8 cellular contexts compared by ENCODE assay signal in the genomic region with DNA sequence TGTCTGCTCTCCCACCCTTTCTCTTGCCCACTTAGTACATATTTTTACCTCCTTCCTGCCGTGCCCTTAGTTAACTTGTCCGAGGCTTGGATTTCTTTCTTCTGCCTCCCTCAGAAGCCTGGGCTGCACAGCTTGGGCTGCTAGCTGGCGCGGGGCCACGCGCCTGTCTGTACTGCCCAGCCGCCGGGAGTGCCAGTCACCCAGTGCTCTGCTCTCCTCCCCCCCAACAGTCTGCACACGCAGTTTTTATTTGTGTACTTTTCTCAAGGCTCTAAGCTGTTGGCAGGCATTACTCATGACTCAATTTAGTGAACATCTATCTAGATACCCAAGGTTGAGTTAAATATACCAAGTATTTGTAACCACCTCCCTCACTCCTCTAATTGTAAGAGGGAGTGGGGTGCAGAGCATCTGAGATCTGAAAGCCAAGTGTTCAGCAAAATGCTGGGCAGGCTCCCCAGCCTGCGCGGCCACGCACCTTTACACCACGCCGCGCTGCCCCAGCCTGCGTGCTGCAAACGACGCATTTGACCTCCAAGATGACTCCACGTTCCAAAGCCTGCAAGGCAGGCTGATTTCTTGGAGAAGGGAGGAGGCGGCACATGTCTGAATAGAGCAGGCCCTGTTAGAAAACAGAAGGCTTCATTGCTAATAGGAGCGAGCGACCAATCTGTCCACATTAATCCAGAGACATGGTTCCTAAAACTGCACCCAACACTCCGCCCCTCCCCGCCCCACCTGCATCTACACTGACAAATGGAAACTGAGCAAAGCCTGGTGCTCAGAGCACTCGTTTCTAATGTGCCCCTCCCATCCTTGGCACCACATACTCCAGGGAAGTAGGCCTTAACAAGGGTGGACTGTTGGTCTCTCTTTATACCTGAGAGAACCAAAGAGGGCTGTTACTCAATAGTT. TPM values are rescaled to one million over a fixed set of nuclear protein-coding genes. Genes with fewer than 3 reads are reported as not detected.
DNase-seq lines count a peak whose midpoint lies in the region; ATAC-seq and TF ChIP-seq lines count a peak whose summit lies in the region.

No MANE protein-coding gene starts in this region.

- H3K27me3 ChIP-seq in esophagus muscularis mucosa: no peaks in the 10 kb centered on the region
- no peaks in the 10 kb centered on the region for H3K27me3 ChIP-seq in CD8-positive, alpha-beta T cell (ENCODE audit: insufficient read depth, low read length)
- H3K27me3 ChIP-seq in Caco-2 (replicated peaks; ENCODE audit: control insufficient read depth, insufficient read depth, low read length): no peaks in the 10 kb centered on the region

- BruUV-seq in Caco-2 (replicated peaks; lab: Mats Ljungman, UMichigan): no TSS peak

- no peak for ATAC-seq in CD8-positive, alpha-beta T cell

- no peak overlapping the region for H3K27ac Mint-ChIP-seq in CD8-positive, alpha-beta T cell
- no peak overlapping the region for H3K27ac Mint-ChIP-seq in Caco-2 (ENCODE audit: unreplicated experiment)

- H3K4me1 Mint-ChIP-seq in CD8-positive, alpha-beta T cell (ENCODE audit: low read depth): peaks cover 4% of the 10 kb centered on the region
- no peaks in the 10 kb centered on the region for H3K4me1 Mint-ChIP-seq in Caco-2 (ENCODE audit: low read depth, unreplicated experiment)

- TF ChIP-seq CTCF in C4-2B (conservative IDR thresholded peaks at IDR 0.05): no peak
- TF ChIP-seq CTCF in esophagus muscularis mucosa (IDR thresholded peaks at IDR 0.05): peak in 1 of 3 experiments; percentile 7
- TF ChIP-seq CTCF in CD8-positive, alpha-beta T cell (IDR thresholded peaks at IDR 0.05): no peak
- TF ChIP-seq CTCF in Caco-2 (IDR thresholded peaks at IDR 0.05; ENCODE audit: insufficient read depth in 1 of 2, low read depth in 1 of 2, low read length in 1 of 2, severe bottlenecking in 1 of 2, unreplicated experiment in 1 of 2): no peak

- H3K27ac ChIP-seq in C4-2B: peak overlapping the region; percentile 88
- H3K27ac ChIP-seq in esophagus muscularis mucosa (replicated peaks in 1 of 4): peak overlapping the region; percentile 64 to 79 (median 68)
- H3K27ac ChIP-seq in CD8-positive, alpha-beta T cell (ENCODE audit: low read depth, low read length): no peak overlapping the region

- POLR2A ChIA-PET in CD8-positive, alpha-beta T cell (lab: Charles Lee): no interaction called here
- POLR2A ChIA-PET in Caco-2 (lab: Charles Lee): no interaction called here

- H3K27me3 Mint-ChIP-seq in CD8-positive, alpha-beta T cell (ENCODE audit: low read depth): no peaks in the 10 kb centered on the region
- H3K27me3 Mint-ChIP-seq in Caco-2 (ENCODE audit: insufficient read depth, unreplicated experiment): no peaks in the 10 kb centered on the region

- H3K4me3 Mint-ChIP-seq in CD8-positive, alpha-beta T cell: no peak overlapping the region
- no peak overlapping the region for H3K4me3 Mint-ChIP-seq in Caco-2 (ENCODE audit: unreplicated experiment)

- peaks cover 13 to 30% (median 19%) of the 10 kb centered on the region in 4 donors for H3K36me3 ChIP-seq in esophagus muscularis mucosa
- no peaks in the 10 kb centered on the region for H3K36me3 ChIP-seq in CD8-positive, alpha-beta T cell (ENCODE audit: insufficient read depth, low read length)
- no peaks in the 10 kb centered on the region for H3K36me3 ChIP-seq in Caco-2 (ENCODE audit: control insufficient read depth, insufficient read depth, low read length)

- CTCF ChIA-PET in CD8-positive, alpha-beta T cell (lab: Charles Lee): no interaction called here
- CTCF ChIA-PET in Caco-2 (lab: Charles Lee): no interaction called here

- H3K4me1 ChIP-seq in esophagus muscularis mucosa: peaks cover 34 to 89% (median 69%) of the 10 kb centered on the region in 4 donors
- peaks cover 5% of the 10 kb centered on the region for H3K4me1 ChIP-seq in CD8-positive, alpha-beta T cell (ENCODE audit: insufficient read depth, low read length)
- H3K4me1 ChIP-seq in Caco-2: no peaks in the 10 kb centered on the region

- no peaks in the 10 kb centered on the region for H3K9me3 Mint-ChIP-seq in CD8-positive, alpha-beta T cell
- H3K9me3 Mint-ChIP-seq in Caco-2 (ENCODE audit: unreplicated experiment): no peaks in the 10 kb centered on the region

- no peaks in the 10 kb centered on the region for H3K9me3 ChIP-seq in esophagus muscularis mucosa
- no peaks in the 10 kb centered on the region for H3K9me3 ChIP-seq in CD8-positive, alpha-beta T cell (ENCODE audit: low read length)
- no peaks in the 10 kb centered on the region for H3K9me3 ChIP-seq in Caco-2

- H3K4me3 ChIP-seq in esophagus muscularis mucosa (no peak overlapping the region), Caco-2 (ENCODE audit: low read depth, low read length) (no peak overlapping the region)
- H3K4me3 ChIP-seq in CD8-positive, alpha-beta T cell (ENCODE audit: low read depth, low read length): no peak overlapping the region

- intact Hi-C loops in esophagus muscularis mucosa (cut with DNase I) (loop anchor here (5.0 kb wide), 1 partner anchor 284 kb away; no protein-coding TSS in a partner anchor), Caco-2 (cut with micrococcal nuclease; ENCODE audit: unreplicated experiment) (no loop called here)
- intact Hi-C loops in CD8-positive, alpha-beta T cell (cut with DNase I, micrococcal nuclease): no loop called here

- TF ChIP-seq POLR2A in esophagus muscularis mucosa (IDR thresholded peaks at IDR 0.05; ENCODE audit: low read depth): no peak

- peaks cover 39% of the 10 kb centered on the region for H3K36me3 Mint-ChIP-seq in CD8-positive, alpha-beta T cell
- H3K36me3 Mint-ChIP-seq in Caco-2 (ENCODE audit: insufficient read depth, unreplicated experiment): no peaks in the 10 kb centered on the region

- DNase-seq in NCI-H460 (ENCODE audit: extremely low read depth, low read depth): peak; percentile 7
- DNase-seq in esophagus muscularis mucosa (ENCODE audit: extremely low spot score): no peak
- DNase-seq in nucleus accumbens (lab: John Stamatoyannopoulos, UW): peak in 54 of 56 donors; percentile 29 to 90 (median 75)
- DNase-seq in CD8-positive, alpha-beta T cell: no peak
- DNase-seq in OCI-M2 (lab: John Stamatoyannopoulos, UW; ENCODE audit: unreplicated experiment): no peak
- DNase-seq in Caco-2: no peak
- DNase-seq in activated T-cell treated with anti-CD3 and anti-CD28 coated beads, Interleukin-2, amount 50 U/mL, for 48 hours: no peak

- TF ChIP-seq EP300 in esophagus muscularis mucosa (IDR thresholded peaks at IDR 0.05): no peak

- WGBS in esophagus muscularis mucosa: 52% methylated on average over 23 of the region's 25 CpGs

RNA-seq across cellular contexts. Expression of a gene that starts 18.2 kb away (rescaled TPM):
- total RNA-seq in NCI-H460 (2014; rRNA removed; shearing (Covaris generic)): not detected in 2 replicates
- polyA plus RNA-seq in NCI-H460 (2014; cell fraction: nucleus; rRNA removed): not detected in 2 replicates
- total RNA-seq in esophagus muscularis mucosa (1 to 10 TPM in 3 of 4 donors, under 1 TPM in 1; 0.84 to 3.8 (median 3.4) TPM), Caco-2 (2022) (2.0 and 2.2 TPM in 2 replicates)
- total RNA-seq in CD8-positive, alpha-beta T cell: 1 to 10 TPM; 5.0 to 9.6 TPM

Comparison
In these comparisons a context has a peak if more than half of its experiments do, and no peak if none do; other contexts are left out.
1. DNase-seq: peak in NCI-H460 (single experiment) and nucleus accumbens (54 of 56); none in esophagus muscularis mucosa (single experiment), CD8-positive, alpha-beta T cell (0 of 7), OCI-M2 (single experiment), Caco-2 (0 of 2) and activated T-cell treated with anti-CD3 and anti-CD28 coated beads, Interleukin-2, amount 50 U/mL, for 48 hours (0 of 2).